17 cellular contexts compared by ENCODE assay signal in genomic region chr7:6162331-6162620, GRCh38. TPM values are rescaled to one million over a fixed set of nuclear protein-coding genes. Genes with fewer than 3 reads are reported as not detected.
A peak's percentile ranks its signal among the peaks of the same experiment; 100 is the strongest.
DNase-seq lines count a peak whose midpoint lies in the region; ATAC-seq and TF ChIP-seq lines count a peak whose summit lies in the region.
"Had no signal": no experiment of that assay in that cellular context is flagged by ENCODE, and none has a peak within 500 bp of the region (broad histone marks: within the 10 kb centered on the region; RNA-seq: fewer than 3 reads in every experiment).

No MANE protein-coding gene starts in this region.

- peaks cover 24% of the 10 kb centered on the region for H3K36me3 ChIP-seq in right atrium auricular region
- H3K36me3 ChIP-seq in spleen = peaks cover 0 to 87% (median 30%) of the 10 kb centered on the region in 6 donors

- H3K4me1 ChIP-seq in right atrium auricular region (peaks cover 0 to 51% of the 10 kb centered on the region in 2 donors), spleen (peaks cover 0 to 27% (median 3%) of the 10 kb centered on the region in 6 donors)

- H3K4me3 ChIP-seq in right atrium auricular region (no peak overlapping the region), spleen (no peak overlapping the region)

- peaks cover 2% of the 10 kb centered on the region for H3K4me1 Mint-ChIP-seq in activated T-cell treated with anti-CD3 and anti-CD28 coated beads, Interleukin-2, amount 50 U/mL, for 24 hours (ENCODE audit: low read depth)

- H3K36me3 Mint-ChIP-seq in activated T-cell treated with anti-CD3 and anti-CD28 coated beads, Interleukin-2, amount 50 U/mL, for 24 hours (ENCODE audit: low read depth) = peaks cover 47% of the 10 kb centered on the region

- no peak for TF ChIP-seq CTCF in right atrium auricular region (IDR thresholded peaks at IDR 0.05)
- TF ChIP-seq CTCF in spleen (IDR thresholded peaks at IDR 0.05 in 8 of 11, conservative IDR thresholded peaks at IDR 0.05 in 3 of 11) = no peak

- H3K9me3 Mint-ChIP-seq in activated T-cell treated with anti-CD3 and anti-CD28 coated beads, Interleukin-2, amount 50 U/mL, for 24 hours = no peaks in the 10 kb centered on the region
- H3K9me3 Mint-ChIP-seq: brain, HFFc6, immature natural killer cell, mesothelial cell of epicardium had no signal

- intact Hi-C loops in spleen (cut with DNase I; ENCODE audit: low total_unique reads) = no loop called here

- H3K9me3 ChIP-seq in right atrium auricular region (no peaks in the 10 kb centered on the region), spleen (no peaks in the 10 kb centered on the region)

- H3K4me3 Mint-ChIP-seq in activated T-cell treated with anti-CD3 and anti-CD28 coated beads, Interleukin-2, amount 50 U/mL, for 24 hours = no peak overlapping the region
- H3K4me3 Mint-ChIP-seq: brain, HFFc6, immature natural killer cell, mesothelial cell of epicardium had no signal

- H3K27ac ChIP-seq in cingulate gyrus (ENCODE audit: low read depth, low read length) (peak overlapping the region; percentile 54), right atrium auricular region (peak overlapping the region; percentile 52 to 70), spleen (peak overlapping the region in 6 of 8 donors; percentile 11 to 69 (median 54))

- no peak overlapping the region for H3K27ac Mint-ChIP-seq in activated T-cell treated with anti-CD3 and anti-CD28 coated beads, Interleukin-2, amount 50 U/mL, for 24 hours
- H3K27ac Mint-ChIP-seq: HFFc6, mesothelial cell of epicardium had no signal

- no peaks in the 10 kb centered on the region for H3K27me3 Mint-ChIP-seq in activated T-cell treated with anti-CD3 and anti-CD28 coated beads, Interleukin-2, amount 50 U/mL, for 24 hours
- H3K27me3 Mint-ChIP-seq: brain had no signal

- H3K27me3 ChIP-seq in right atrium auricular region (no peaks in the 10 kb centered on the region), spleen (replicated peaks in 1 of 7) (no peaks in the 10 kb centered on the region)

- DNase-seq in right atrium auricular region (ENCODE audit: low spot score) (peak; percentile 93), spleen (no peak), NCI-H128 (lab: John Stamatoyannopoulos, UW; ENCODE audit: unreplicated experiment) (no peak), SK-N-DZ (ENCODE audit: low spot score) (no peak), DMS153 treated with DMSO at 0.1 percent for 48 hours (lab: John Stamatoyannopoulos, UW; ENCODE audit: unreplicated experiment) (no peak)
- no peak for DNase-seq in activated T-cell treated with anti-CD3 and anti-CD28 coated beads, Interleukin-2, amount 50 U/mL, for 24 hours
- DNase-seq: activated CD4-positive, alpha-beta T cell treated with anti-CD3 and anti-CD28 coated beads, Interleukin-2, amount 50 U/mL, for 4 hours; Calu3; effector CD4-positive, alpha-beta T cell; foreskin melanocyte; HFFc6; immature natural killer cell; NCI-H1694 treated with DMSO at 0.1 percent for 48 hours had no signal

- 83 to 93% (median 86%) methylated on average over 8 of the region's 8 CpGs for WGBS in spleen, 5 donors

- TF ChIP-seq POLR2A in spleen (IDR thresholded peaks at IDR 0.05) = no peak

- ATAC-seq in GM19351 (IDR thresholded peaks at IDR 0.05; ENCODE audit: unreplicated experiment) = peak; percentile 4

RNA-seq across cellular contexts. Expression of gene USP42, which starts 57.5 kb away (rescaled TPM):
- total RNA-seq in right atrium auricular region = 1 to 10 TPM; 3.7 to 5.8 TPM
- 10 to 100 TPM in 5 of 7 donors, 1 to 10 TPM in 2; 9.3 to 14.7 (median 11.8) TPM for total RNA-seq in spleen
- polyA plus RNA-seq in spleen = 1 to 10 TPM; 2.2 to 3.8 (median 3.0) TPM
- 7.5 and 7.9 TPM in 2 replicates for polyA plus RNA-seq in SK-N-DZ (2014; cell fraction: cytosol; rRNA removed)
- polyA plus RNA-seq in SK-N-DZ (2014; cell fraction: nucleus; rRNA removed) = 5.7 and 11.8 TPM in 2 replicates
